9 cellular contexts compared by ENCODE assay signal in the genomic region with DNA sequence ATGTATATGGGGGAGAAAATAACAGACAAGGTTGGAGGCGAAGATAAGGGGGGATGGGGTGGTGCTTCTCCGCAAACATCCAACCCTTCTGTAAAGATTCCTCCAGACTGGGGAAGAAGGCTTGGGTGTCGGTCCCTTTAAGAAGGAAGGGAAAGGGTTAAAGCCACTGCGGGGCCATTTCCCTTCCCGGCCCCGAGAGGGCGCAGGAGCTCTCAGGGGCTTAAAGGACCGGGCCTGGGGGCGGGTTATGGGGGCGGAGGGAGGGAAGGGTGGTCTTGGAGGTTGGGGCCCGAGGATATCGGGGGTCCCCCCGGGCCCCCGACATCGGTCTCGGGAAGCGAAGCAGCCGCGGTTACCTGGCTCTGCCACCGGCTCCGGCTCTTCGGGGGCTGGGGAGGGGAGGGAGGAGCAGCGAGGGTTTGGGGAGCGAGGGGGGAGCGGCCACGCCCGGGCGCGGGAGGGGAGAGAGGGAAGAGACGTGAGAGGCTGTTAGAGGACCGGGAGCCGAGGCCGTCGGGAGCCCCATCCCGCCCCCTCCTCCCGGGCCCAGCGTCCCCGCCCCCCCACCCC. TPM values are rescaled to one million over a fixed set of nuclear protein-coding genes. Genes with fewer than 3 reads are reported as not detected.
DNase-seq lines count a peak whose midpoint lies in the region; ATAC-seq, FAIRE-seq and TF ChIP-seq lines count a peak whose summit lies in the region.
"Had no signal": no experiment of that assay in that cellular context is flagged by ENCODE, and none has a peak within 500 bp of the region (broad histone marks: within the 10 kb centered on the region; RNA-seq: fewer than 3 reads in every experiment).

No MANE protein-coding gene starts in this region.

- DNase-seq in CD4-positive, alpha-beta T cell = no peak
- DNase-seq in H54 (ENCODE audit: insufficient read length, low spot score) (peak; percentile 98), NCI-H82 (lab: John Stamatoyannopoulos, UW) (peak; percentile 88), dermis blood vessel endothelial cell (peak; percentile 31), gastrocnemius medialis (peak in 1 of 2 donors; percentile 52), hypothalamus (lab: John Stamatoyannopoulos, UW) (no peak), Ammon's horn (ENCODE audit: low spot score) (no peak)
- no peak for DNase-seq in stimulated activated CD4-positive, alpha-beta T cell treated with anti-CD3 and anti-CD28 coated beads, Interleukin-4, amount 100 ng/mL, for 1 hour

- H3K9me3 Mint-ChIP-seq in CD4-positive, alpha-beta T cell = no peaks in the 10 kb centered on the region

- H3K9me3 ChIP-seq in CD4-positive, alpha-beta T cell (ENCODE audit: control insufficient read depth, low read length) = no peaks in the 10 kb centered on the region
- no peaks in the 10 kb centered on the region for H3K9me3 ChIP-seq in gastrocnemius medialis

- FAIRE-seq in H54 (lab: Jason Lieb, UNC) = no peak

- H3K4me3 ChIP-seq in gastrocnemius medialis = peak overlapping the region; percentile 48 to 65 (median 56)

- no peaks in the 10 kb centered on the region for H3K36me3 ChIP-seq in gastrocnemius medialis

- TF ChIP-seq POLR2A in H54 (IDR thresholded peaks at IDR 0.05; ENCODE audit: low read depth, low read length) = no peak
- TF ChIP-seq POLR2A in gastrocnemius medialis (IDR thresholded peaks at IDR 0.05) = no peak

- CTCF ChIA-PET in CD4-positive, alpha-beta T cell (lab: Charles Lee) = no interaction called here

- POLR2A ChIA-PET in CD4-positive, alpha-beta T cell (lab: Charles Lee) = no interaction called here

- H3K4me1 Mint-ChIP-seq in CD4-positive, alpha-beta T cell (ENCODE audit: low read depth) = peaks cover 5% of the 10 kb centered on the region

- H3K27me3 ChIP-seq in CD4-positive, alpha-beta T cell (ENCODE audit: control insufficient read depth, insufficient read depth, low read length) = peaks cover 57% of the 10 kb centered on the region
- H3K27me3 ChIP-seq in gastrocnemius medialis = peaks cover 14 to 30% (median 30%) of the 10 kb centered on the region in 3 donors

- intact Hi-C loops in CD4-positive, alpha-beta T cell (cut with DNase I, micrococcal nuclease) = no loop called here
- intact Hi-C loops in gastrocnemius medialis (cut with DNase I; ENCODE audit: low total_unique reads) = loop anchor here (5.0 kb wide), 1 partner anchor 451 kb away; the partner anchor contains the start of gene FIZ1

- no peak for TF ChIP-seq CTCF in CD4-positive, alpha-beta T cell (IDR thresholded peaks at IDR 0.05)
- peak; percentile 30 to 70 (median 56) for TF ChIP-seq CTCF in gastrocnemius medialis (IDR thresholded peaks at IDR 0.05 in 4 of 5, conservative IDR thresholded peaks at IDR 0.05 in 1 of 5)

- no peak overlapping the region for H3K4me3 Mint-ChIP-seq in CD4-positive, alpha-beta T cell

- no peak overlapping the region for H3K27ac Mint-ChIP-seq in CD4-positive, alpha-beta T cell

- H3K4me1 ChIP-seq in gastrocnemius medialis = peaks cover 7 to 30% of the 10 kb centered on the region in 2 donors

- H3K27me3 Mint-ChIP-seq in CD4-positive, alpha-beta T cell = peaks cover 54% of the 10 kb centered on the region

- ATAC-seq in CD4-positive, alpha-beta T cell (ENCODE audit: poor library complexity) = peak; percentile 43
- ATAC-seq in gastrocnemius medialis = no peak

- H3K36me3 Mint-ChIP-seq in CD4-positive, alpha-beta T cell (ENCODE audit: low read depth) = no peaks in the 10 kb centered on the region

- H3K27ac ChIP-seq in CD4-positive, alpha-beta T cell (ENCODE audit: low read depth, low read length) = no peak overlapping the region
- H3K27ac ChIP-seq in gastrocnemius medialis = peak overlapping the region; percentile 82 to 96 (median 93)

- in situ Hi-C loops in gastrocnemius medialis (cut with MboI; ENCODE audit: low sequenced_read_pairs in 4 of 4) = loop anchor here in 3 of 4 donors (10.0 to 25.0 kb wide), 4 partner anchors 266 to 491 kb away; partner anchors contain the start of genes CCDC106 (in 1 of the 3), UBE2S (in 1 of the 3), ZNF580 (in 1 of the 3) and ZNF581 (in 1 of the 3)

RNA-seq across cellular contexts. Expression of gene TNNT1, which starts 2.8 kb away (rescaled TPM):
- total RNA-seq in CD4-positive, alpha-beta T cell = not detected
- total RNA-seq in dermis blood vessel endothelial cell (0.60 and 1.7 TPM in 2 replicates), gastrocnemius medialis (1,000 to 10,000 TPM; 2,342 to 9,166 (median 6,627) TPM)

RNA-seq across cellular contexts. Expression of gene TNNI3, which starts 11.4 kb away (rescaled TPM):
- total RNA-seq in CD4-positive, alpha-beta T cell = not detected
- total RNA-seq in dermis blood vessel endothelial cell = not detected in 2 replicates
- total RNA-seq in gastrocnemius medialis = 1 to 10 TPM; 1.6 to 6.2 (median 5.5) TPM
- total RNA-seq: mononuclear cell had no signal

RNA-seq across cellular contexts. Expression of gene DNAAF3, which starts 20.2 kb away (rescaled TPM):
- not detected for total RNA-seq in CD4-positive, alpha-beta T cell
- 0.34 and 0.42 TPM in 2 replicates for total RNA-seq in dermis blood vessel endothelial cell
- total RNA-seq in gastrocnemius medialis = under 1 TPM in 1 of 4 donors, not detected in 3; 0.39 TPM

RNA-seq across cellular contexts. Expression of gene PPP1R12C, which starts 28.7 kb away (rescaled TPM):
- total RNA-seq in CD4-positive, alpha-beta T cell = 100 to 1,000 TPM; 123 to 136 TPM
- 37.4 and 40.3 TPM in 2 replicates for total RNA-seq in dermis blood vessel endothelial cell
- 10 to 100 TPM; 22.6 to 28.2 (median 26.2) TPM for total RNA-seq in gastrocnemius medialis

RNA-seq across cellular contexts. Expression of gene SYT5, which starts 33.9 kb away (rescaled TPM):
- under 1 TPM; 0.41 to 0.56 TPM for total RNA-seq in CD4-positive, alpha-beta T cell
- total RNA-seq in dermis blood vessel endothelial cell (not detected in 2 replicates), gastrocnemius medialis (not detected)

Comparison
In these comparisons a context has a peak if more than half of its experiments do, and no peak if none do; other contexts are left out.
1. DNase-seq: peak in H54 (single experiment), NCI-H82 (single experiment) and dermis blood vessel endothelial cell (single experiment); none in CD4-positive, alpha-beta T cell (0 of 10), hypothalamus (0 of 51), stimulated activated CD4-positive, alpha-beta T cell treated with anti-CD3 and anti-CD28 coated beads, Interleukin-4, amount 100 ng/mL, for 1 hour (single experiment) and Ammon's horn (single experiment).
2. RNA of gene TNNT1, which starts 2.8 kb away (total RNA-seq): 2,342 to 9,166 TPM in gastrocnemius medialis; 0.60 to 1.7 TPM in dermis blood vessel endothelial cell and not detected in CD4-positive, alpha-beta T cell; every median in the first group is over 100 times any median in the second.